In the genomic region with DNA sequence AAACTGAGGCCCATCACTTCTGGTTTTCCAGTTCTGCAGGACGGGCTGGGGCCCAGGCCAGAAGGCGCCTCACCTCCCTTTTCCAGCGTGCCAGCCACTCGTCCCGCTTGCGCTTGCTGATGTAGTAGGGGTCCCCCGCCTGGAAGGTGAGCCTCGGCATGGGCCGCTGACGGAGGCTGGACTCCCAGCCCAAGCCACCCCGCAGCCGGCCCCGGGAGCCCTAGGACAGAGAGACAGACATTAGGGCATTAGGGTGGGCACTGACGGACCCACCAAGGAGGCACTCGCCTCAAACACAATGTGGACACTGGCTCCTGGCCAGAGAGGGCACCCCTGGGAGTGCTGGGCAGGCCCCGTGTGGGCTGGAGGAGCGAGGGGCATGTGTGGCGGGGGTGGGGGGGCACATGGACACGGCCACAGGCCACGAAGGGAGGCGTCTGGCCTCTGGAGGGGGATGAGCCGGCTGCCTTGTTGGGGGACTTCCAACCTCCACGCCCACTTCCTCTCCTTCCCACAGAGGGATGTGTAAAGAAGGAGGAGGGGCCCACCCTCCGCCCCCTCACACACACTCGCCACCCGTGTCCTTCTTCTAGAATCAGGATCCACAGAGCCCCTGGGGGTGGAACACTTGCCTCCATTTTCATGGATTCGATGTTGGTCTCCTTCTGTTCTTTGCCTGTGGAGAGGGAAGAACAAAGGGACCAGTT, we compare ENCODE assay signal across 8 cellular contexts.
DNase-seq lines count a peak whose midpoint lies in the region; ATAC-seq and TF ChIP-seq lines count a peak whose summit lies in the region.

No MANE protein-coding gene starts in this region.

- H3K27ac ChIP-seq in CD8-positive, alpha-beta T cell (ENCODE audit: low read depth, low read length) = peak overlapping the region; percentile 76
- H3K27ac ChIP-seq in gastrocnemius medialis = peak overlapping the region; percentile 37 to 87 (median 80)

- H3K27me3 ChIP-seq in CD8-positive, alpha-beta T cell (ENCODE audit: insufficient read depth, low read length) = no peaks in the 10 kb centered on the region
- H3K27me3 ChIP-seq in gastrocnemius medialis = no peaks in the 10 kb centered on the region

- no peaks in the 10 kb centered on the region for H3K9me3 ChIP-seq in CD8-positive, alpha-beta T cell (ENCODE audit: low read length)
- H3K9me3 ChIP-seq in gastrocnemius medialis = no peaks in the 10 kb centered on the region

- H3K4me1 ChIP-seq in CD8-positive, alpha-beta T cell (ENCODE audit: insufficient read depth, low read length) = peaks cover 78% of the 10 kb centered on the region
- peaks cover 12 to 47% of the 10 kb centered on the region in 2 donors for H3K4me1 ChIP-seq in gastrocnemius medialis

- peak overlapping the region; percentile 37 for H3K4me3 Mint-ChIP-seq in CD8-positive, alpha-beta T cell
- no peak overlapping the region for H3K4me3 Mint-ChIP-seq in Calu3 (ENCODE audit: low read depth, unreplicated experiment)

- intact Hi-C loops in CD8-positive, alpha-beta T cell (cut with DNase I, micrococcal nuclease) = loop anchor here (5.0 to 10.0 kb wide), 5 partner anchors 37 to 780 kb away; a partner anchor contains a TSS
- intact Hi-C loops in gastrocnemius medialis (cut with DNase I; ENCODE audit: low total_unique reads) (no loop called here), Calu3 (cut with micrococcal nuclease; ENCODE audit: unreplicated experiment) (no loop called here)

- POLR2A ChIA-PET in CD8-positive, alpha-beta T cell (lab: Charles Lee) = interaction anchor here (2.0 to 3.6 kb wide), 6 partner anchors 11 to 62 kb away, joined by 7 to 47 read pairs (median 37); no protein-coding TSS in a partner anchor

- DNase-seq in CD8-positive, alpha-beta T cell = peak in 6 of 7 experiments; percentile 30 to 81 (median 64)
- DNase-seq in UCSD-AML1 (lab: John Stamatoyannopoulos, UW; ENCODE audit: unreplicated experiment) (peak; percentile 57), gastrocnemius medialis (no peak), NCI-H1930 (lab: John Stamatoyannopoulos, UW) (no peak), Calu3 (no peak), ACHN (no peak)
- peak; percentile 54 for DNase-seq in effector CD4-positive, alpha-beta T cell

- peaks cover 5% of the 10 kb centered on the region for H3K36me3 ChIP-seq in CD8-positive, alpha-beta T cell (ENCODE audit: insufficient read depth, low read length)
- H3K36me3 ChIP-seq in gastrocnemius medialis = peaks cover 0 to 8% of the 10 kb centered on the region in 2 donors

- in situ Hi-C loops in gastrocnemius medialis (cut with MboI; ENCODE audit: low sequenced_read_pairs in 4 of 4) (no loop called here), ACHN (cut with HindIII; ENCODE audit: low pct_ligation_motif_present, low pct_unique_long_range_greater_than_20kb, low sequenced_read_pairs) (no loop called here)

- TF ChIP-seq CTCF in CD8-positive, alpha-beta T cell (IDR thresholded peaks at IDR 0.05) = no peak
- no peak for TF ChIP-seq CTCF in gastrocnemius medialis (IDR thresholded peaks at IDR 0.05 in 4 of 5, conservative IDR thresholded peaks at IDR 0.05 in 1 of 5)
- TF ChIP-seq CTCF in Calu3 (IDR thresholded peaks at IDR 0.05; ENCODE audit: unreplicated experiment) = no peak

- H3K36me3 Mint-ChIP-seq in CD8-positive, alpha-beta T cell = peaks cover 23% of the 10 kb centered on the region
- H3K36me3 Mint-ChIP-seq in Calu3 (ENCODE audit: insufficient read depth, unreplicated experiment) = no peaks in the 10 kb centered on the region

- peak overlapping the region; percentile 27 for H3K4me3 ChIP-seq in CD8-positive, alpha-beta T cell (ENCODE audit: low read depth, low read length)
- no peak overlapping the region for H3K4me3 ChIP-seq in gastrocnemius medialis

- H3K4me1 Mint-ChIP-seq in CD8-positive, alpha-beta T cell (ENCODE audit: low read depth) = peaks cover 74% of the 10 kb centered on the region
- no peaks in the 10 kb centered on the region for H3K4me1 Mint-ChIP-seq in Calu3 (ENCODE audit: low read depth, unreplicated experiment)

- H3K27ac Mint-ChIP-seq in CD8-positive, alpha-beta T cell = peak overlapping the region; percentile 99
- H3K27ac Mint-ChIP-seq in Calu3 (ENCODE audit: unreplicated experiment) = no peak overlapping the region

- ATAC-seq in CD8-positive, alpha-beta T cell = peak; percentile 40
- ATAC-seq in gastrocnemius medialis (no peak), SK-N-SH treated with all-trans-retinoic acid at 6 μM for 48 hours (no peak)

- H3K9me3 Mint-ChIP-seq in CD8-positive, alpha-beta T cell = no peaks in the 10 kb centered on the region
- no peaks in the 10 kb centered on the region for H3K9me3 Mint-ChIP-seq in Calu3 (ENCODE audit: low read depth, unreplicated experiment)

- no peak for TF ChIP-seq POLR2A in gastrocnemius medialis (IDR thresholded peaks at IDR 0.05)

- BruUV-seq in Calu3 (replicated peaks; lab: Mats Ljungman, UMichigan) = no TSS peak

- H3K27me3 Mint-ChIP-seq in CD8-positive, alpha-beta T cell (ENCODE audit: low read depth) = no peaks in the 10 kb centered on the region
- no peaks in the 10 kb centered on the region for H3K27me3 Mint-ChIP-seq in Calu3 (ENCODE audit: unreplicated experiment)

- CTCF ChIA-PET in CD8-positive, alpha-beta T cell (lab: Charles Lee) = interaction anchor here (1.2 to 4.4 kb wide), 3 partner anchors 34 to 87 kb away, joined by 7 to 29 read pairs (median 27); no protein-coding TSS in a partner anchor
- CTCF ChIA-PET in Calu3 (lab: Charles Lee) = no interaction called here

TF ChIP-seq in SK-N-SH treated with all-trans-retinoic acid at 6 μM for 48 hours, 23 proteins besides CTCF, POLR2A, EP300 and RAD21 (continues in another document):
- TF ChIP-seq, protein P1, sequence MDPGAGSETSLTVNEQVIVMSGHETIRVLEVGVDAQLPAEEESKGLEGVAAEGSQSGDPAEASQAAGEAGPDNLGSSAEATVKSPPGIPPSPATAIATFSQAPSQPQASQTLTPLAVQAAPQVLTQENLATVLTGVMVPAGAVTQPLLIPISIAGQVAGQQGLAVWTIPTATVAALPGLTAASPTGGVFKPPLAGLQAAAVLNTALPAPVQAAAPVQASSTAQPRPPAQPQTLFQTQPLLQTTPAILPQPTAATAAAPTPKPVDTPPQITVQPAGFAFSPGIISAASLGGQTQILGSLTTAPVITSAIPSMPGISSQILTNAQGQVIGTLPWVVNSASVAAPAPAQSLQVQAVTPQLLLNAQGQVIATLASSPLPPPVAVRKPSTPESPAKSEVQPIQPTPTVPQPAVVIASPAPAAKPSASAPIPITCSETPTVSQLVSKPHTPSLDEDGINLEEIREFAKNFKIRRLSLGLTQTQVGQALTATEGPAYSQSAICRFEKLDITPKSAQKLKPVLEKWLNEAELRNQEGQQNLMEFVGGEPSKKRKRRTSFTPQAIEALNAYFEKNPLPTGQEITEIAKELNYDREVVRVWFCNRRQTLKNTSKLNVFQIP (CRISPR knock-in tag; IDR thresholded peaks at IDR 0.05; ENCODE audit: borderline replicate concordance, low read depth) = no peak
- TF ChIP-seq ARNTL (CRISPR knock-in tag; IDR thresholded peaks at IDR 0.05; ENCODE audit: borderline replicate concordance, low read depth) (no peak), ESRRG (CRISPR knock-in tag; IDR thresholded peaks at IDR 0.05) (no peak), ISL1 (CRISPR knock-in tag; IDR thresholded peaks at IDR 0.05) (no peak), PPARA (CRISPR knock-in tag; IDR thresholded peaks at IDR 0.05; ENCODE audit: borderline replicate concordance) (no peak), ZFP30 (CRISPR knock-in tag; IDR thresholded peaks at IDR 0.05) (no peak), ZC3H10 (CRISPR knock-in tag; IDR thresholded peaks at IDR 0.05) (no peak)
- TF ChIP-seq, protein P2, sequence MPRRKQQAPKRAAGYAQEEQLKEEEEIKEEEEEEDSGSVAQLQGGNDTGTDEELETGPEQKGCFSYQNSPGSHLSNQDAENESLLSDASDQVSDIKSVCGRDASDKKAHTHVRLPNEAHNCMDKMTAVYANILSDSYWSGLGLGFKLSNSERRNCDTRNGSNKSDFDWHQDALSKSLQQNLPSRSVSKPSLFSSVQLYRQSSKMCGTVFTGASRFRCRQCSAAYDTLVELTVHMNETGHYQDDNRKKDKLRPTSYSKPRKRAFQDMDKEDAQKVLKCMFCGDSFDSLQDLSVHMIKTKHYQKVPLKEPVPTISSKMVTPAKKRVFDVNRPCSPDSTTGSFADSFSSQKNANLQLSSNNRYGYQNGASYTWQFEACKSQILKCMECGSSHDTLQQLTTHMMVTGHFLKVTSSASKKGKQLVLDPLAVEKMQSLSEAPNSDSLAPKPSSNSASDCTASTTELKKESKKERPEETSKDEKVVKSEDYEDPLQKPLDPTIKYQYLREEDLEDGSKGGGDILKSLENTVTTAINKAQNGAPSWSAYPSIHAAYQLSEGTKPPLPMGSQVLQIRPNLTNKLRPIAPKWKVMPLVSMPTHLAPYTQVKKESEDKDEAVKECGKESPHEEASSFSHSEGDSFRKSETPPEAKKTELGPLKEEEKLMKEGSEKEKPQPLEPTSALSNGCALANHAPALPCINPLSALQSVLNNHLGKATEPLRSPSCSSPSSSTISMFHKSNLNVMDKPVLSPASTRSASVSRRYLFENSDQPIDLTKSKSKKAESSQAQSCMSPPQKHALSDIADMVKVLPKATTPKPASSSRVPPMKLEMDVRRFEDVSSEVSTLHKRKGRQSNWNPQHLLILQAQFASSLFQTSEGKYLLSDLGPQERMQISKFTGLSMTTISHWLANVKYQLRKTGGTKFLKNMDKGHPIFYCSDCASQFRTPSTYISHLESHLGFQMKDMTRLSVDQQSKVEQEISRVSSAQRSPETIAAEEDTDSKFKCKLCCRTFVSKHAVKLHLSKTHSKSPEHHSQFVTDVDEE (CRISPR knock-in tag; IDR thresholded peaks at IDR 0.05) = no peak
- TF ChIP-seq, protein P3, sequence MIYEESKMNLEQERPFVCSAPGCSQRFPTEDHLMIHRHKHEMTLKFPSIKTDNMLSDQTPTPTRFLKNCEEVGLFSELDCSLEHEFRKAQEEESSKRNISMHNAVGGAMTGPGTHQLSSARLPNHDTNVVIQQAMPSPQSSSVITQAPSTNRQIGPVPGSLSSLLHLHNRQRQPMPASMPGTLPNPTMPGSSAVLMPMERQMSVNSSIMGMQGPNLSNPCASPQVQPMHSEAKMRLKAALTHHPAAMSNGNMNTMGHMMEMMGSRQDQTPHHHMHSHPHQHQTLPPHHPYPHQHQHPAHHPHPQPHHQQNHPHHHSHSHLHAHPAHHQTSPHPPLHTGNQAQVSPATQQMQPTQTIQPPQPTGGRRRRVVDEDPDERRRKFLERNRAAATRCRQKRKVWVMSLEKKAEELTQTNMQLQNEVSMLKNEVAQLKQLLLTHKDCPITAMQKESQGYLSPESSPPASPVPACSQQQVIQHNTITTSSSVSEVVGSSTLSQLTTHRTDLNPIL (CRISPR knock-in tag; IDR thresholded peaks at IDR 0.05; ENCODE audit: low read depth) = no peak

Comparison
In these comparisons a context has a peak if more than half of its experiments do, and no peak if none do; other contexts are left out.
1. DNase-seq: peak in CD8-positive, alpha-beta T cell (6 of 7), UCSD-AML1 (single experiment) and effector CD4-positive, alpha-beta T cell (single experiment); none in gastrocnemius medialis (0 of 2), NCI-H1930 (0 of 2), Calu3 (single experiment) and ACHN (single experiment).
2. intact Hi-C loops: an anchor here in CD8-positive, alpha-beta T cell (5.0 to 10.0 kb wide); none called in gastrocnemius medialis and Calu3.